Comparison of ENCODE assay signal across 1 cellular context in genomic region chr6:41785254-41785653, GRCh38.
TF ChIP-seq lines count a peak whose summit lies in the region.

No MANE protein-coding gene starts in this region.

TF ChIP-seq in GM23338, 12 proteins besides CTCF, POLR2A, EP300 and RAD21 (continued from another document):
- TF ChIP-seq ZNF462 (CRISPR knock-in tag; IDR thresholded peaks at IDR 0.05) = no peak
- no peak for TF ChIP-seq ZNF331 (CRISPR knock-in tag; IDR thresholded peaks at IDR 0.05; ENCODE audit: low read depth)
- no peak for TF ChIP-seq REST (IDR thresholded peaks at IDR 0.05; ENCODE audit: unreplicated experiment)
- TF ChIP-seq ETS1 (IDR thresholded peaks at IDR 0.05) = no peak
- TF ChIP-seq EZH2phosphoT487 (IDR thresholded peaks at IDR 0.05; ENCODE audit: unreplicated experiment) = no peak
- no peak for TF ChIP-seq CREB1 (CRISPR knock-in tag; IDR thresholded peaks at IDR 0.05; ENCODE audit: low read depth)
